In the genomic region with DNA sequence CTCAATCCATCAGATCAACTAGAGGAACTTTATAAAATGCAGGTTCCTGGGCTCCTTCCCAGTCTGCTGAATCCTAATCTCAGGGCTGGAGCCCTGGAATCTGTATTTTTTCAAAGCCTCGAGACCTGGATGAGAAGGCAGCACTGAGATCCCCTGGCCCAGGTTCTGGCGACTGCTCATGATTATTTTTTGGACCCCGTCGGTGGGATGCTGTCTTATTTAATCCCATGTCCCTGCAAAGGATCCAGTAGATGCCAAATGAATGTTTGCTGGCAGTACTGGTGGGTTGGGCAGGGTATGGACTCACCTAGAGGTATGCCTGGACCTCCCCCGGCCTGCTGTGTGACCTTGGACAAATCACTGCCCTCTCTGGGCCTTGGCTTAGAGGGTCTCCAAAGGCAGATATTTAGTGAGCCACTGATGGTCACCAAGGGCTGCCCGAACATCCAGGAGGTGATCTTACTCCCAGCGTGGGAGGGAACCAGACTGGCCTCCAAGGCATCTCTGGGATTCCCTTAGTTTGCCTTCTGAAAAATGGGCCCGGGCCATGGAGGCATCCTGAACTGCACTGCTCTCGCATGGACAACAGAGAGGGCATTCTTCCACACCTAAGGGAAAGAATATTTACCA, we compare ENCODE assay signal across 10 cellular contexts.
DNase-seq lines count a peak whose midpoint lies in the region; ATAC-seq lines count a peak whose summit lies in the region.
"Had no signal": no experiment of that assay in that cellular context is flagged by ENCODE, and none has a peak within 500 bp of the region (broad histone marks: within the 10 kb centered on the region; RNA-seq: fewer than 3 reads in every experiment).

No MANE protein-coding gene starts in this region.

- CTCF ChIA-PET in CD4-positive, alpha-beta memory T cell (lab: Charles Lee; ENCODE audit: partially characterized antibody) = interaction anchor here (0.7 to 3.0 kb wide), 11 partner anchors 13 to 93 kb away, joined by 4 to 58 read pairs (median 7); a partner anchor contains a TSS

- H3K4me1 Mint-ChIP-seq in CD4-positive, alpha-beta memory T cell = peaks cover 28 to 79% (median 52%) of the 10 kb centered on the region in 4 donors

- peak overlapping the region; percentile 61 to 99 (median 95) for H3K27ac Mint-ChIP-seq in CD4-positive, alpha-beta memory T cell
- peak overlapping the region; percentile 94 to 99 for H3K27ac Mint-ChIP-seq in activated naive CD4-positive, alpha-beta T cell treated with anti-CD3 and anti-CD28 coated beads, Interleukin-2, amount 50 U/mL, for 72 hours

- POLR2A ChIA-PET in CD4-positive, alpha-beta memory T cell (lab: Charles Lee; ENCODE audit: partially characterized antibody) = interaction anchor here (0.9 to 9.0 kb wide), 27 partner anchors 8 to 543 kb away, joined by 3 to 172 read pairs (median 6); a partner anchor contains a TSS

- no peaks in the 10 kb centered on the region for H3K9me3 ChIP-seq in CD4-positive, alpha-beta memory T cell (ENCODE audit: control insufficient read depth in 1 of 2, low read length in 2 of 2)
- H3K9me3 ChIP-seq in mucosa of rectum (ENCODE audit: control insufficient read depth in 2 of 2, low read length in 2 of 2) = no peaks in the 10 kb centered on the region
- H3K9me3 ChIP-seq: pancreas had no signal

- no peaks in the 10 kb centered on the region for H3K27me3 ChIP-seq in CD4-positive, alpha-beta memory T cell (ENCODE audit: insufficient read depth, low read length)
- no peaks in the 10 kb centered on the region for H3K27me3 ChIP-seq in mucosa of rectum (ENCODE audit: control insufficient read depth in 2 of 2, insufficient read depth in 2 of 2, low read length in 2 of 2)
- H3K27me3 ChIP-seq: pancreas had no signal

- H3K36me3 ChIP-seq in CD4-positive, alpha-beta memory T cell (ENCODE audit: insufficient read depth, low read length) = no peaks in the 10 kb centered on the region
- H3K36me3 ChIP-seq in mucosa of rectum (ENCODE audit: control insufficient read depth in 2 of 2, insufficient read depth in 2 of 2, low read length in 2 of 2) = no peaks in the 10 kb centered on the region
- H3K36me3 ChIP-seq: pancreas had no signal

- peaks cover 72% of the 10 kb centered on the region for H3K4me1 ChIP-seq in CD4-positive, alpha-beta memory T cell (ENCODE audit: insufficient read depth, low read length)
- H3K4me1 ChIP-seq in mucosa of rectum (ENCODE audit: control insufficient read depth in 2 of 2, insufficient read depth in 2 of 2, low read length in 2 of 2) = peaks cover 10 to 25% of the 10 kb centered on the region in 2 donors
- H3K4me1 ChIP-seq: pancreas had no signal

- no peak for ATAC-seq in activated naive CD4-positive, alpha-beta T cell treated with anti-CD3 and anti-CD28 coated beads, Interleukin-2, amount 50 U/mL, for 72 hours
- no peak for ATAC-seq in HG02678 (IDR thresholded peaks at IDR 0.05; ENCODE audit: unreplicated experiment)

- H3K36me3 Mint-ChIP-seq in CD4-positive, alpha-beta memory T cell = no peaks in the 10 kb centered on the region
- peaks cover 4 to 11% of the 10 kb centered on the region in 2 donors for H3K36me3 Mint-ChIP-seq in activated naive CD4-positive, alpha-beta T cell treated with anti-CD3 and anti-CD28 coated beads, Interleukin-2, amount 50 U/mL, for 72 hours
- H3K36me3 Mint-ChIP-seq: brain had no signal

- no peaks in the 10 kb centered on the region for H3K9me3 Mint-ChIP-seq in CD4-positive, alpha-beta memory T cell
- H3K9me3 Mint-ChIP-seq in activated naive CD4-positive, alpha-beta T cell treated with anti-CD3 and anti-CD28 coated beads, Interleukin-2, amount 50 U/mL, for 72 hours = no peaks in the 10 kb centered on the region

- no peak for DNase-seq in CD4-positive, alpha-beta memory T cell
- DNase-seq in KG1 (lab: John Stamatoyannopoulos, UW) (peak; percentile 69), SKM-1 treated with dmso at 0.1 percent for 144 hours (lab: John Stamatoyannopoulos, UW; ENCODE audit: unreplicated experiment) (no peak), NCI-H524 (lab: John Stamatoyannopoulos, UW) (no peak), NCI-H1048 (lab: John Stamatoyannopoulos, UW) (no peak)
- DNase-seq in activated naive CD4-positive, alpha-beta T cell treated with anti-CD3 and anti-CD28 coated beads, Interleukin-2, amount 50 U/mL, for 72 hours (ENCODE audit: low spot score in 2 of 2) = no peak

- H3K4me3 ChIP-seq in CD4-positive, alpha-beta memory T cell (ENCODE audit: low read length in 2 of 2) = no peak overlapping the region
- H3K4me3 ChIP-seq in mucosa of rectum (ENCODE audit: low read length in 2 of 2) = no peak overlapping the region
- H3K4me3 ChIP-seq: pancreas had no signal

- peak overlapping the region in 3 of 8 donors; percentile 5 to 15 (median 15) for H3K4me3 Mint-ChIP-seq in CD4-positive, alpha-beta memory T cell
- H3K4me3 Mint-ChIP-seq: brain had no signal

- H3K9ac ChIP-seq in mucosa of rectum (ENCODE audit: low read depth in 1 of 2, low read length in 2 of 2) = peak overlapping the region in 1 of 2 donors; percentile 32

- intact Hi-C loops in CD4-positive, alpha-beta memory T cell (cut with micrococcal nuclease) = loop anchor here (1.0 to 2.0 kb wide), 7 partner anchors 11 to 379 kb away; a partner anchor contains a TSS

- no peaks in the 10 kb centered on the region for H3K27me3 Mint-ChIP-seq in CD4-positive, alpha-beta memory T cell

- H3K27ac ChIP-seq in CD4-positive, alpha-beta memory T cell (ENCODE audit: low read depth, low read length) = peak overlapping the region; percentile 99
- peak overlapping the region; percentile 78 to 91 for H3K27ac ChIP-seq in mucosa of rectum (ENCODE audit: low read depth in 2 of 2, low read length in 2 of 2)
